23 cellular contexts compared by ENCODE assay signal in the genomic region with DNA sequence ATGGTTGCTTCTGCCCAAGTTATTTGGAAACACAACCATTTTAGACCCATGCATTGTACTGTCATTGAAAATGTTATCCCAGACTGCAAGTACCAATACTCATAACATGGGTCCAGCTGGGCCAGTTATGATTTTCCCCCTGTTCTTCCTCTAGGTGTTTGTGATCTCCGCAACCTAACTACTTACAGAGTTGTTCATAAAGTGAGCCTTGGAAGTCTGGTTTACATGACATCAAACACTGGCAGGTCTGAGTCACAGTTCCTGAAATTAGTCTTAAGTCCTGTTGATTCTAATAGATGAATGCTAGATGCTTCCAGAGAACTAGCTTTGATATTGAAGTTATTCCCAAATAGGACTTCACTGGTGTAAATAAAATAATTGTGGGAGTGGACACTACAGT.
DNase-seq lines count a peak whose midpoint lies in the region; ATAC-seq lines count a peak whose summit lies in the region.
"Had no signal": no experiment of that assay in that cellular context is flagged by ENCODE, and none has a peak within 500 bp of the region (broad histone marks: within the 10 kb centered on the region; RNA-seq: fewer than 3 reads in every experiment).

No MANE protein-coding gene starts in this region.

- H3K4me3 Mint-ChIP-seq in activated naive CD4-positive, alpha-beta T cell treated with anti-CD3 and anti-CD28 coated beads for 36 hours: no peak overlapping the region
- no peak overlapping the region for H3K4me3 Mint-ChIP-seq in activated T-helper 17 cell treated with anti-CD3 and anti-CD28 coated beads, Interleukin-2, amount 50 U/mL, for 72 hours
- H3K4me3 Mint-ChIP-seq in T-cell: no peak overlapping the region
- H3K4me3 Mint-ChIP-seq: CD14-positive monocyte; CD4-positive, alpha-beta memory T cell; CD4-positive, CD25-positive, alpha-beta regulatory T cell; CD8-positive, alpha-beta memory T cell had no signal

- POLR2A ChIA-PET in T-cell (lab: Charles Lee): no interaction called here

- H3K27ac Mint-ChIP-seq in activated naive CD4-positive, alpha-beta T cell treated with anti-CD3 and anti-CD28 coated beads for 36 hours: no peak overlapping the region
- no peak overlapping the region for H3K27ac Mint-ChIP-seq in activated T-helper 17 cell treated with anti-CD3 and anti-CD28 coated beads, Interleukin-2, amount 50 U/mL, for 72 hours
- no peak overlapping the region for H3K27ac Mint-ChIP-seq in T-cell
- H3K27ac Mint-ChIP-seq: CD14-positive monocyte; CD4-positive, alpha-beta memory T cell; CD4-positive, CD25-positive, alpha-beta regulatory T cell; CD8-positive, alpha-beta memory T cell had no signal

- H3K36me3 Mint-ChIP-seq in activated naive CD4-positive, alpha-beta T cell treated with anti-CD3 and anti-CD28 coated beads for 36 hours (ENCODE audit: low read depth): no peaks in the 10 kb centered on the region
- H3K36me3 Mint-ChIP-seq in activated T-helper 17 cell treated with anti-CD3 and anti-CD28 coated beads, Interleukin-2, amount 50 U/mL, for 72 hours (ENCODE audit: low read depth): no peaks in the 10 kb centered on the region
- no peaks in the 10 kb centered on the region for H3K36me3 Mint-ChIP-seq in T-cell
- H3K36me3 Mint-ChIP-seq: CD14-positive monocyte; CD4-positive, alpha-beta memory T cell; CD4-positive, CD25-positive, alpha-beta regulatory T cell; CD8-positive, alpha-beta memory T cell had no signal

- H3K9me3 Mint-ChIP-seq in activated naive CD4-positive, alpha-beta T cell treated with anti-CD3 and anti-CD28 coated beads for 36 hours: no peaks in the 10 kb centered on the region
- peaks cover 7% of the 10 kb centered on the region for H3K9me3 Mint-ChIP-seq in activated T-helper 17 cell treated with anti-CD3 and anti-CD28 coated beads, Interleukin-2, amount 50 U/mL, for 72 hours
- H3K9me3 Mint-ChIP-seq in T-cell: peaks cover 0 to 7% (median 6%) of the 10 kb centered on the region in 3 donors

- no peaks in the 10 kb centered on the region for H3K4me1 Mint-ChIP-seq in activated naive CD4-positive, alpha-beta T cell treated with anti-CD3 and anti-CD28 coated beads for 36 hours (ENCODE audit: low read depth)
- H3K4me1 Mint-ChIP-seq in activated T-helper 17 cell treated with anti-CD3 and anti-CD28 coated beads, Interleukin-2, amount 50 U/mL, for 72 hours: no peaks in the 10 kb centered on the region
- H3K4me1 Mint-ChIP-seq in T-cell: no peaks in the 10 kb centered on the region
- H3K4me1 Mint-ChIP-seq: CD14-positive monocyte; CD4-positive, alpha-beta memory T cell; CD4-positive, CD25-positive, alpha-beta regulatory T cell; CD8-positive, alpha-beta memory T cell had no signal

- peaks cover 18% of the 10 kb centered on the region for H3K27me3 Mint-ChIP-seq in activated naive CD4-positive, alpha-beta T cell treated with anti-CD3 and anti-CD28 coated beads for 36 hours (ENCODE audit: low read depth)
- H3K27me3 Mint-ChIP-seq in activated T-helper 17 cell treated with anti-CD3 and anti-CD28 coated beads, Interleukin-2, amount 50 U/mL, for 72 hours: peaks cover 8% of the 10 kb centered on the region
- peaks cover 12 to 19% of the 10 kb centered on the region in 2 donors for H3K27me3 Mint-ChIP-seq in T-cell

- CTCF ChIA-PET in activated naive CD4-positive, alpha-beta T cell treated with anti-CD3 and anti-CD28 coated beads for 36 hours (lab: Charles Lee): interaction anchor here (0.6 to 0.8 kb wide), 2 partner anchors 127 to 172 kb away, joined by 3 read pairs; no protein-coding TSS in a partner anchor
- CTCF ChIA-PET in T-cell (lab: Charles Lee): no interaction called here

- peak; percentile 53 for ATAC-seq in activated T-helper 17 cell treated with anti-CD3 and anti-CD28 coated beads, Interleukin-2, amount 50 U/mL, for 72 hours (replicated peaks)
- no peak for ATAC-seq in T-cell (replicated peaks in 1 of 4)
- ATAC-seq: GM12878 had no signal

- intact Hi-C loops in activated naive CD4-positive, alpha-beta T cell treated with anti-CD3 and anti-CD28 coated beads for 36 hours (cut with micrococcal nuclease): no loop called here

- DNase-seq in activated naive CD4-positive, alpha-beta T cell treated with anti-CD3 and anti-CD28 coated beads for 36 hours: peak; percentile 8
- DNase-seq in activated naive CD4-positive, alpha-beta T cell treated with Interleukin-2 at 50 U/mL for 16 hours: no peak
- DNase-seq in islet precursor cell: peak; percentile 36
- DNase-seq in T-cell: no peak
- DNase-seq in ecto neural progenitor cell (ENCODE audit: low spot score): no peak
- DNase-seq: 8988T; ACHN; BE2C; C1 segment of cervical spinal cord; CD4-positive, alpha-beta memory T cell; CD4-positive, CD25-positive, alpha-beta regulatory T cell; CD8-positive, alpha-beta memory T cell; COR-L47; DMS 273 treated with DMSO at 0.1 percent for 48 hours; DMS153; DMS53; DMS79; DND-41; EL; GDM1 had no signal

Comparison
In these comparisons a context has a peak if more than half of its experiments do, and no peak if none do; other contexts are left out.
1. DNase-seq: peak in activated naive CD4-positive, alpha-beta T cell treated with anti-CD3 and anti-CD28 coated beads for 36 hours (single experiment) and islet precursor cell (single experiment); none in activated naive CD4-positive, alpha-beta T cell treated with Interleukin-2 at 50 U/mL for 16 hours (single experiment), T-cell (0 of 34) and ecto neural progenitor cell (single experiment).